Comparison of ENCODE assay signal across 23 cellular contexts in genomic region chr19:18456279-18456678, GRCh38. TPM values are rescaled to one million over a fixed set of nuclear protein-coding genes. Genes with fewer than 3 reads are reported as not detected.
A peak's percentile ranks its signal among the peaks of the same experiment; 100 is the strongest.
DNase-seq lines count a peak whose midpoint lies in the region; ATAC-seq and TF ChIP-seq lines count a peak whose summit lies in the region.
"Had no signal": no experiment of that assay in that cellular context is flagged by ENCODE, and none has a peak within 500 bp of the region (broad histone marks: within the 10 kb centered on the region; RNA-seq: fewer than 3 reads in every experiment).

No MANE protein-coding gene starts in this region.

- POLR2A ChIA-PET in CD4-positive, alpha-beta T cell (lab: Charles Lee): no interaction called here

- TF ChIP-seq POLR2A in heart left ventricle (IDR thresholded peaks at IDR 0.05) (no peak), esophagus squamous epithelium (IDR thresholded peaks at IDR 0.05) (no peak), sigmoid colon (IDR thresholded peaks at IDR 0.05) (no peak)

- no peak for TF ChIP-seq EP300 in sigmoid colon (IDR thresholded peaks at IDR 0.05)

- CTCF ChIA-PET in CD4-positive, alpha-beta T cell (lab: Charles Lee): no interaction called here

- H3K9me3 ChIP-seq in right atrium auricular region: no peaks in the 10 kb centered on the region
- H3K9me3 ChIP-seq in heart left ventricle: peaks cover 0 to 5% (median 0%) of the 10 kb centered on the region in 12 donors
- H3K9me3 ChIP-seq in esophagus squamous epithelium: no peaks in the 10 kb centered on the region
- no peaks in the 10 kb centered on the region for H3K9me3 ChIP-seq in sigmoid colon
- no peaks in the 10 kb centered on the region for H3K9me3 ChIP-seq in CD4-positive, alpha-beta T cell (ENCODE audit: control insufficient read depth, low read length)

- 84 to 92% (median 89%) methylated on average over 4 of the region's 4 CpGs for WGBS in heart left ventricle, 4 donors
- WGBS in esophagus squamous epithelium, 2 donors: 57 to 80% methylated on average over 1 to 4 of the region's 4 CpGs
- WGBS in sigmoid colon, 2 donors: 91 to 92% methylated on average over 4 of the region's 4 CpGs

- H3K4me3 Mint-ChIP-seq in CD4-positive, alpha-beta T cell: no peak overlapping the region

- H3K27me3 ChIP-seq in right atrium auricular region (no peaks in the 10 kb centered on the region), heart left ventricle (no peaks in the 10 kb centered on the region), esophagus squamous epithelium (no peaks in the 10 kb centered on the region), sigmoid colon (no peaks in the 10 kb centered on the region)
- no peaks in the 10 kb centered on the region for H3K27me3 ChIP-seq in CD4-positive, alpha-beta T cell (ENCODE audit: control insufficient read depth, insufficient read depth, low read length)

- no peak overlapping the region for H3K27ac Mint-ChIP-seq in CD4-positive, alpha-beta T cell

- H3K36me3 ChIP-seq in right atrium auricular region (peaks cover 44% of the 10 kb centered on the region), heart left ventricle (peaks cover 0 to 93% (median 40%) of the 10 kb centered on the region in 9 donors), esophagus squamous epithelium (peaks cover 0 to 91% (median 15%) of the 10 kb centered on the region in 3 donors), sigmoid colon (peaks cover 0 to 34% (median 11%) of the 10 kb centered on the region in 4 donors)

- intact Hi-C loops in heart left ventricle (cut with DNase I) (loop anchor here in 4 of 10 donors (5.0 to 10.0 kb wide), 4 partner anchors 129 to 391 kb away; partner anchors contain the start of gene REX1BD (in 2 of the 4)), esophagus squamous epithelium (cut with DNase I) (no loop called here), sigmoid colon (cut with DNase I) (loop anchor here (5.0 to 10.0 kb wide), 3 partner anchors 49 to 391 kb away; partner anchors contain the start of gene REX1BD)
- intact Hi-C loops in CD4-positive, alpha-beta T cell (cut with DNase I, micrococcal nuclease): no loop called here

- ATAC-seq in heart left ventricle: no peak
- no peak for ATAC-seq in CD4-positive, alpha-beta T cell (ENCODE audit: poor library complexity)
- ATAC-seq in GM18517 (IDR thresholded peaks at IDR 0.05; ENCODE audit: unreplicated experiment): no peak
- no peak for ATAC-seq in GM21825 (IDR thresholded peaks at IDR 0.05; ENCODE audit: unreplicated experiment)
- ATAC-seq: stimulated activated naive CD8-positive, alpha-beta T cell treated with anti-CD3 and anti-CD28 coated beads, Interleukin-15, Interleukin-2, amounts not matched to agents 100 U/mL and 50 U/mL, for 24 hours had no signal

- H3K36me3 Mint-ChIP-seq in CD4-positive, alpha-beta T cell (ENCODE audit: low read depth): peaks cover 63% of the 10 kb centered on the region

- H3K27ac ChIP-seq in right atrium auricular region (peak overlapping the region; percentile 39 to 59), heart left ventricle (peak overlapping the region in 6 of 12 donors; percentile 6 to 93 (median 62)), esophagus squamous epithelium (peak overlapping the region in 3 of 4 donors; percentile 34 to 92 (median 54)), sigmoid colon (peak overlapping the region; percentile 67 to 92 (median 87))
- no peak overlapping the region for H3K27ac ChIP-seq in CD4-positive, alpha-beta T cell (ENCODE audit: low read depth, low read length)
- H3K27ac ChIP-seq: C4-2B, KMS-11 had no signal

- H3K4me3 ChIP-seq in right atrium auricular region (no peak overlapping the region), heart left ventricle (no peak overlapping the region), esophagus squamous epithelium (no peak overlapping the region), sigmoid colon (no peak overlapping the region)

- no peak for DNase-seq in right atrium auricular region (ENCODE audit: low spot score)
- DNase-seq in heart left ventricle: no peak
- DNase-seq in esophagus squamous epithelium (lab: John Stamatoyannopoulos, UW): no peak
- no peak for DNase-seq in sigmoid colon
- no peak for DNase-seq in CD4-positive, alpha-beta T cell
- DNase-seq in NCI-H2107 treated with DMSO at 0.1 percent for 48 hours (lab: John Stamatoyannopoulos, UW; ENCODE audit: unreplicated experiment): no peak
- DNase-seq: ACHN; activated effector memory CD4-positive, alpha-beta T cell treated with Interleukin-2 at 50 U/mL for 16 hours; GOT3; MV-4-11; NCI-H187 treated with DMSO at 0.1 percent for 48 hours; NCI-H226; NCI-H82; OCI-M1; SHP77 treated with DMSO at 0.1 percent for 48 hours; stimulated activated CD4-positive, alpha-beta T cell treated with anti-CD3 and anti-CD28 coated beads, Interleukin-2, amount 100 ng/mL, for 24 hours; stimulated activated naive CD8-positive, alpha-beta T cell treated with anti-CD3 and anti-CD28 coated beads, Interleukin-15, Interleukin-2, amounts not matched to agents 100 U/mL and 50 U/mL, for 24 hours had no signal

- H3K4me1 ChIP-seq in right atrium auricular region (peaks cover 0 to 45% of the 10 kb centered on the region in 2 donors), heart left ventricle (peaks cover 16 to 45% (median 32%) of the 10 kb centered on the region in 12 donors), esophagus squamous epithelium (peaks cover 17 to 47% (median 27%) of the 10 kb centered on the region in 3 donors), sigmoid colon (peaks cover 0 to 56% (median 46%) of the 10 kb centered on the region in 4 donors)

- TF ChIP-seq CTCF in right atrium auricular region (IDR thresholded peaks at IDR 0.05) (no peak), heart left ventricle (IDR thresholded peaks at IDR 0.05) (no peak), esophagus squamous epithelium (IDR thresholded peaks at IDR 0.05) (no peak), sigmoid colon (IDR thresholded peaks at IDR 0.05) (no peak)
- TF ChIP-seq CTCF in CD4-positive, alpha-beta T cell (IDR thresholded peaks at IDR 0.05): no peak

- H3K9me3 Mint-ChIP-seq in CD4-positive, alpha-beta T cell: no peaks in the 10 kb centered on the region

- no peaks in the 10 kb centered on the region for H3K27me3 Mint-ChIP-seq in CD4-positive, alpha-beta T cell

- H3K4me1 Mint-ChIP-seq in CD4-positive, alpha-beta T cell (ENCODE audit: low read depth): no peaks in the 10 kb centered on the region

RNA-seq across cellular contexts. Expression of gene ISYNA1, which starts 18.3 kb away (rescaled TPM):
- total RNA-seq in right atrium auricular region (10 to 100 TPM; 24.1 to 49.4 TPM), heart left ventricle (10 to 100 TPM; 17.6 to 60.6 (median 24.0) TPM), esophagus squamous epithelium (10 to 100 TPM in 3 of 4 donors, 1 to 10 TPM in 1; 8.1 to 24.4 (median 14.4) TPM), sigmoid colon (10 to 100 TPM in 3 of 4 donors, 1 to 10 TPM in 1; 9.1 to 12.8 (median 11.5) TPM)
- polyA plus RNA-seq in heart left ventricle (10 to 100 TPM; 14.0 to 52.6 TPM), sigmoid colon (10 to 100 TPM in 1 of 3 donors, 1 to 10 TPM in 2; 3.7 to 18.7 (median 4.2) TPM)
- total RNA-seq in CD4-positive, alpha-beta T cell: 10 to 100 TPM; 34.1 to 41.3 TPM

RNA-seq across cellular contexts. Expression of gene SSBP4, which starts 37.1 kb away (rescaled TPM):
- total RNA-seq in right atrium auricular region: 10 to 100 TPM; 31.7 to 59.5 TPM
- 10 to 100 TPM; 23.5 to 89.8 (median 29.4) TPM for total RNA-seq in heart left ventricle
- polyA plus RNA-seq in heart left ventricle: 10 to 100 TPM; 29.1 to 37.3 TPM
- total RNA-seq in esophagus squamous epithelium: 10 to 100 TPM; 23.7 to 48.1 (median 26.1) TPM
- total RNA-seq in sigmoid colon: 10 to 100 TPM; 52.4 to 71.4 (median 58.0) TPM
- 10 to 100 TPM; 13.9 to 51.4 (median 32.4) TPM for polyA plus RNA-seq in sigmoid colon
- 10 to 100 TPM; 44.0 to 50.9 TPM for total RNA-seq in CD4-positive, alpha-beta T cell

RNA-seq across cellular contexts. Expression of gene LRRC25, which starts 58.9 kb away (rescaled TPM):
- total RNA-seq in right atrium auricular region (1 to 10 TPM; 2.6 to 6.8 TPM), heart left ventricle (10 to 100 TPM in 2 of 9 donors, 1 to 10 TPM in 6, under 1 TPM in 1; 0.83 to 33.0 (median 3.1) TPM), esophagus squamous epithelium (10 to 100 TPM in 1 of 4 donors, 1 to 10 TPM in 1, under 1 TPM in 2; 0.53 to 10.3 (median 1.9) TPM), sigmoid colon (10 to 100 TPM in 1 of 4 donors, 1 to 10 TPM in 3; 2.2 to 13.3 (median 9.0) TPM)
- polyA plus RNA-seq in heart left ventricle (1 to 10 TPM in 1 of 2 donors, under 1 TPM in 1; 0.88 to 2.8 TPM), sigmoid colon (10 to 100 TPM in 1 of 3 donors, 1 to 10 TPM in 2; 4.2 to 10.9 (median 6.0) TPM)
- under 1 TPM; 0.82 to 0.92 TPM for total RNA-seq in CD4-positive, alpha-beta T cell
- total RNA-seq: G401, lung microvascular endothelial cell had no signal
